11 cellular contexts compared by ENCODE assay signal in the genomic region with DNA sequence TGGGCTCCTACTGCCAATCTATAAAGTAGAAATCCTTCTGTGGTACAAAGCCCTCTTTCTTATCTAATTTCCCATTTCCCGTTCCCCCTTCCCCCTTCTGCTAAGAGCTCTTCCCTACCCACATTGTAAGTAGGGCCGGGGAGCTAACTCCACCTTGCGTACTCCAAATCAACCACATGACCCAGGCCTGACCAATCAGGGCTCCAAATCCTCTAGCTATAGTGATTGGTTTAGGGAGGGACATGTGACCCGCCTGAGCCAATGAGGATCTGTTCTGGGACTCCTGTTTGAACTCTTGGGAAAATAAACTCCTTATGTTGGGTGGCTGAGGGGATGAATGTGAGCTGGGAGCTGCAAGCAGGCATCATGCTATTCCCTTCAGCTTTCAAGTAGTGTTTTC. TPM values are rescaled to one million over a fixed set of nuclear protein-coding genes. Genes with fewer than 3 reads are reported as not detected.
A peak's percentile ranks its signal among the peaks of the same experiment; 100 is the strongest.
DNase-seq lines count a peak whose midpoint lies in the region; ATAC-seq, FAIRE-seq and TF ChIP-seq lines count a peak whose summit lies in the region.
"Had no signal": no experiment of that assay in that cellular context is flagged by ENCODE, and none has a peak within 500 bp of the region (broad histone marks: within the 10 kb centered on the region; RNA-seq: fewer than 3 reads in every experiment).

No MANE protein-coding gene starts in this region.

- peaks cover 21% of the 10 kb centered on the region for H3K27me3 ChIP-seq in astrocyte (ENCODE audit: insufficient read depth, low read length)

- no peak overlapping the region for H3K4me2 ChIP-seq in astrocyte (ENCODE audit: low read length)
- H3K4me2 ChIP-seq: smooth muscle cell had no signal

- H3K36me3 Mint-ChIP-seq in astrocyte (ENCODE audit: low read depth, unreplicated experiment) = peaks cover 5% of the 10 kb centered on the region

- no peak overlapping the region for H2AFZ ChIP-seq in astrocyte (ENCODE audit: low read depth, low read length)

- TF ChIP-seq CTCF in astrocyte (IDR thresholded peaks at IDR 0.05; ENCODE audit: insufficient read depth, low read depth, low read length) = no peak

- no peaks in the 10 kb centered on the region for H3K36me3 ChIP-seq in astrocyte (ENCODE audit: insufficient read depth, low read length)

- H3K4me3 Mint-ChIP-seq in astrocyte (ENCODE audit: unreplicated experiment) = peak overlapping the region; percentile 68

- no peak overlapping the region for H3K4me3 ChIP-seq in astrocyte (ENCODE audit: insufficient read depth, low read depth, low read length)
- H3K4me3 ChIP-seq: smooth muscle cell had no signal

- H3K79me2 ChIP-seq in astrocyte (ENCODE audit: insufficient read depth, low read length) = no peaks in the 10 kb centered on the region

- peaks cover 8% of the 10 kb centered on the region for H3K4me1 Mint-ChIP-seq in astrocyte (ENCODE audit: low read depth, unreplicated experiment)

- DNase-seq in AG08396 (ENCODE audit: low spot score) (peak; percentile 26), D341Med (ENCODE audit: low spot score) (peak; percentile 58), NCI-H524 (lab: John Stamatoyannopoulos, UW) (peak; percentile 75 to 80), astrocyte (ENCODE audit: low read depth) (no peak), NCI-H187 treated with DMSO at 0.1 percent for 48 hours (lab: John Stamatoyannopoulos, UW) (no peak), midbrain (lab: John Stamatoyannopoulos, UW) (no peak), NCI-H2196 (lab: John Stamatoyannopoulos, UW; ENCODE audit: unreplicated experiment) (no peak)
- DNase-seq: NCI-H1694 treated with DMSO at 0.1 percent for 48 hours had no signal

- H3K4me1 ChIP-seq in astrocyte (ENCODE audit: insufficient read depth, low read length) = peaks cover 13% of the 10 kb centered on the region

- no peak for ATAC-seq in GM18511 (IDR thresholded peaks at IDR 0.05; ENCODE audit: unreplicated experiment)

- peaks cover 36% of the 10 kb centered on the region for H3K27me3 Mint-ChIP-seq in astrocyte (ENCODE audit: low read depth, unreplicated experiment)

- peaks cover 11% of the 10 kb centered on the region for H3K9me3 Mint-ChIP-seq in astrocyte (ENCODE audit: unreplicated experiment)

- peaks cover 6% of the 10 kb centered on the region for H3K9me3 ChIP-seq in astrocyte (ENCODE audit: insufficient read depth, low read depth, low read length)

- H3K9ac ChIP-seq in astrocyte (ENCODE audit: low read length) = no peak overlapping the region

- H3K27ac ChIP-seq in astrocyte (ENCODE audit: low read depth, low read length) = no peak overlapping the region

- no peak for FAIRE-seq in astrocyte (lab: Jason Lieb, UNC)

- H4K20me1 ChIP-seq in astrocyte (ENCODE audit: insufficient read depth, low read length) = no peaks in the 10 kb centered on the region

- no peak overlapping the region for H3K27ac Mint-ChIP-seq in astrocyte (ENCODE audit: unreplicated experiment)

RNA-seq across cellular contexts. Expression of a gene that starts 40.9 kb away (rescaled TPM):
- not detected in 2 replicates for total RNA-seq in astrocyte

RNA-seq across cellular contexts. Expression of a gene that starts 56.0 kb away (rescaled TPM):
- not detected in 2 replicates for total RNA-seq in astrocyte
- total RNA-seq: smooth muscle cell, subcutaneous adipose tissue had no signal

Comparison
In these comparisons a context has a peak if more than half of its experiments do, and no peak if none do; other contexts are left out.
1. DNase-seq: peak in AG08396 (single experiment), D341Med (single experiment) and NCI-H524 (2 of 2); none in astrocyte (single experiment), NCI-H187 treated with DMSO at 0.1 percent for 48 hours (single experiment), midbrain (single experiment) and NCI-H2196 (single experiment).